Comparison of ENCODE assay signal across 1 cellular context in genomic region chr6:43746613-43747101, GRCh38.
TF ChIP-seq lines count a peak whose summit lies in the region.

No MANE protein-coding gene starts in this region.

TF ChIP-seq in WTC11, 78 proteins besides CTCF, POLR2A, EP300 and RAD21:
- no peak for TF ChIP-seq USF1 (CRISPR knock-in tag; IDR thresholded peaks at IDR 0.05)
- 0 out of 2 replicates have a peak, but pooled peaks have one; percentile 15 for TF ChIP-seq ZNF263 (CRISPR knock-in tag; IDR thresholded peaks at IDR 0.05; ENCODE audit: low read depth)
